8 cellular contexts compared by ENCODE assay signal in the genomic region with DNA sequence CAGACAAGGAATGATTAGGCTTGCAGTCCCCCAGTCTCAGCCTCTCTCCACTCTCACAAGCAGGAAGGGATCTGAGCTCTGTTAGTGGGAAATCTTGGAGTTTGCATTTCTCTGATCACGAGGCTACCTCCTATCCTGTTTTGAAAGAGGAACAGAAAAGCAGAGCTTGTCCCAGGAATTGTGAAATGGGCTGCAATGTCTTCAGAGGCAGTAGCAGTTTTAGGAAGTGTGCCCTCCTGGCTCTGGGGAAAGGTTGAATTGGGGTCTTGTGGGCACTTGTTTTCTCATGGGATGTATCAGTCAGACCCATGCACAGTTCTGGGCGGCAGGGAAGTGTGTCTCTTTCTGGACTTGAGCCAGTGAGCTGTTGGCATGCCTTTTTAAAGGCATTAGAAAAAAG. TPM values are rescaled to one million over a fixed set of nuclear protein-coding genes. Genes with fewer than 3 reads are reported as not detected.
DNase-seq lines count a peak whose midpoint lies in the region; ATAC-seq and TF ChIP-seq lines count a peak whose summit lies in the region.
"Had no signal": no experiment of that assay in that cellular context is flagged by ENCODE, and none has a peak within 500 bp of the region (broad histone marks: within the 10 kb centered on the region; RNA-seq: fewer than 3 reads in every experiment).

No MANE protein-coding gene starts in this region.

- H3K4me3 Mint-ChIP-seq in activated T-cell treated with anti-CD3 and anti-CD28 coated beads, Interleukin-2, amount 50 U/mL, for 24 hours: no peak overlapping the region

- H3K27me3 ChIP-seq in left lung: no peaks in the 10 kb centered on the region
- H3K27me3 ChIP-seq in upper lobe of left lung: no peaks in the 10 kb centered on the region
- no peaks in the 10 kb centered on the region for H3K27me3 ChIP-seq in smooth muscle cell (ENCODE audit: low read depth)
- H3K27me3 ChIP-seq: SJSA1 had no signal

- H3K4me3 ChIP-seq in left lung (no peak overlapping the region), upper lobe of left lung (no peak overlapping the region), smooth muscle cell (no peak overlapping the region)
- H3K4me3 ChIP-seq: SJSA1 had no signal

- peak overlapping the region; percentile 26 for H3K27ac Mint-ChIP-seq in activated T-cell treated with anti-CD3 and anti-CD28 coated beads, Interleukin-2, amount 50 U/mL, for 24 hours

- peaks cover 95% of the 10 kb centered on the region for H3K36me3 Mint-ChIP-seq in activated T-cell treated with anti-CD3 and anti-CD28 coated beads, Interleukin-2, amount 50 U/mL, for 24 hours (ENCODE audit: low read depth)

- no peaks in the 10 kb centered on the region for H3F3A ChIP-seq in smooth muscle cell (ENCODE audit: low read depth)

- no peak overlapping the region for H3K4me2 ChIP-seq in smooth muscle cell

- TF ChIP-seq CTCF in left lung (IDR thresholded peaks at IDR 0.05) (no peak), upper lobe of left lung (IDR thresholded peaks at IDR 0.05) (no peak), smooth muscle cell (IDR thresholded peaks at IDR 0.05; ENCODE audit: borderline replicate concordance, insufficient read depth, poor library complexity, severe bottlenecking) (no peak)

- no peak overlapping the region for H3K9ac ChIP-seq in smooth muscle cell (ENCODE audit: low read depth)

- no peaks in the 10 kb centered on the region for H4K20me1 ChIP-seq in smooth muscle cell (ENCODE audit: low read depth)

- DNase-seq in activated T-cell treated with anti-CD3 and anti-CD28 coated beads, Interleukin-2, amount 50 U/mL, for 24 hours: no peak
- DNase-seq in activated T-cell treated with anti-CD3 and anti-CD28 coated beads for 4 hours (no peak), left lung (peak in 1 of 2 donors; percentile 68), upper lobe of left lung (peak in 1 of 2 donors; percentile 73), smooth muscle cell (lab: John Stamatoyannopoulos, UW; ENCODE audit: unreplicated experiment) (no peak), NAMALWA (ENCODE audit: low spot score) (no peak)
- DNase-seq: activated CD4-positive, alpha-beta T cell treated with anti-CD3 and anti-CD28 coated beads, Interleukin-2, amount 50 U/mL, for 48 hours had no signal

- H3K9me3 ChIP-seq in left lung (no peaks in the 10 kb centered on the region), upper lobe of left lung (no peaks in the 10 kb centered on the region), smooth muscle cell (replicated peaks; ENCODE audit: low read depth) (no peaks in the 10 kb centered on the region)
- H3K9me3 ChIP-seq: SJSA1 had no signal

- no peaks in the 10 kb centered on the region for H3K79me2 ChIP-seq in smooth muscle cell (ENCODE audit: low read depth)

- H3K4me1 ChIP-seq in left lung (peaks cover 0 to 25% of the 10 kb centered on the region in 2 donors), upper lobe of left lung (peaks cover 0 to 19% (median 13%) of the 10 kb centered on the region in 4 donors), smooth muscle cell (ENCODE audit: low read depth) (no peaks in the 10 kb centered on the region)
- H3K4me1 ChIP-seq: SJSA1 had no signal

- peak; percentile 68 for ATAC-seq in left lung
- ATAC-seq in upper lobe of left lung (ENCODE audit: low FRiP score in 2 of 2): peak; percentile 47 to 82

- peaks cover 12% of the 10 kb centered on the region for H3K4me1 Mint-ChIP-seq in activated T-cell treated with anti-CD3 and anti-CD28 coated beads, Interleukin-2, amount 50 U/mL, for 24 hours (ENCODE audit: low read depth)

- H3K27me3 Mint-ChIP-seq in activated T-cell treated with anti-CD3 and anti-CD28 coated beads, Interleukin-2, amount 50 U/mL, for 24 hours: no peaks in the 10 kb centered on the region

- no peak overlapping the region for H2AFZ ChIP-seq in smooth muscle cell (ENCODE audit: low read depth)

- TF ChIP-seq EP300 in upper lobe of left lung (IDR thresholded peaks at IDR 0.05): peak in 2 of 4 donors; percentile 23 to 40

- TF ChIP-seq POLR2A in upper lobe of left lung (IDR thresholded peaks at IDR 0.05): peak in 1 of 4 donors; percentile 32

- no peaks in the 10 kb centered on the region for H3K9me3 Mint-ChIP-seq in activated T-cell treated with anti-CD3 and anti-CD28 coated beads, Interleukin-2, amount 50 U/mL, for 24 hours

- intact Hi-C loops in left lung (cut with DNase I): no loop called here

- H3K27ac ChIP-seq in left lung (peak overlapping the region in 1 of 2 donors; percentile 90), upper lobe of left lung (peak overlapping the region; percentile 38 to 68 (median 58)), smooth muscle cell (ENCODE audit: low read depth) (no peak overlapping the region)
- H3K27ac ChIP-seq: SJSA1 had no signal

- H3K36me3 ChIP-seq in left lung: peaks cover 4 to 80% of the 10 kb centered on the region in 2 donors
- H3K36me3 ChIP-seq in upper lobe of left lung: peaks cover 32 to 96% (median 61%) of the 10 kb centered on the region in 4 donors
- H3K36me3 ChIP-seq in smooth muscle cell (ENCODE audit: low read depth): no peaks in the 10 kb centered on the region

- WGBS in upper lobe of left lung, 2 donors: 49 to 56% methylated on average over 2 of the region's 2 CpGs
- 98% methylated on average over 2 of the region's 2 CpGs for WGBS in smooth muscle cell (ENCODE audit: low lambda C conversion rate)

RNA-seq across cellular contexts. Expression of a gene that starts 22.8 kb away (rescaled TPM):
- total RNA-seq in left lung (10 to 100 TPM; 53.3 to 72.1 TPM), upper lobe of left lung (10 to 100 TPM; 21.7 to 69.1 (median 43.5) TPM), smooth muscle cell (24.0 and 29.2 TPM in 2 replicates)
- 43.2 and 48.0 TPM in 2 replicates for polyA plus RNA-seq in smooth muscle cell

RNA-seq across cellular contexts. Expression of a gene that starts 33.1 kb away (rescaled TPM):
- total RNA-seq in left lung (10 to 100 TPM; 46.2 to 54.7 TPM), upper lobe of left lung (100 to 1,000 TPM in 2 of 6 donors, 10 to 100 TPM in 4; 32.3 to 139 (median 55.4) TPM), smooth muscle cell (16.1 and 20.5 TPM in 2 replicates)
- 23.7 and 23.9 TPM in 2 replicates for polyA plus RNA-seq in smooth muscle cell

RNA-seq across cellular contexts. Expression of a gene that starts 33.4 kb away (rescaled TPM):
- total RNA-seq in left lung: 10 to 100 TPM; 41.0 to 41.6 TPM
- total RNA-seq in upper lobe of left lung: 10 to 100 TPM; 23.7 to 56.7 (median 36.9) TPM
- 35.1 and 37.6 TPM in 2 replicates for total RNA-seq in smooth muscle cell
- polyA plus RNA-seq in smooth muscle cell: 97.2 and 111 TPM in 2 replicates

RNA-seq across cellular contexts. Expression of a gene that starts 42.7 kb away (rescaled TPM):
- total RNA-seq in left lung: 10 to 100 TPM; 22.6 to 25.4 TPM
- 10 to 100 TPM; 19.9 to 42.8 (median 36.2) TPM for total RNA-seq in upper lobe of left lung
- 5.3 and 6.2 TPM in 2 replicates for total RNA-seq in smooth muscle cell
- 17.0 and 20.8 TPM in 2 replicates for polyA plus RNA-seq in smooth muscle cell

RNA-seq across cellular contexts. Expression of a gene that starts 45.5 kb away (rescaled TPM):
- total RNA-seq in left lung: 100 to 1,000 TPM; 321 to 344 TPM
- 100 to 1,000 TPM in 2 of 6 donors, 10 to 100 TPM in 4; 19.9 to 343 (median 64.9) TPM for total RNA-seq in upper lobe of left lung
- total RNA-seq in smooth muscle cell: 104 and 111 TPM in 2 replicates
- 416 and 419 TPM in 2 replicates for polyA plus RNA-seq in smooth muscle cell
